ENCODE assay signal across 1 cellular context in genomic region chr9:122124048-122124447, GRCh38.
TF ChIP-seq lines count a peak whose summit lies in the region.

No MANE protein-coding gene starts in this region.

TF ChIP-seq in H1, 55 proteins besides CTCF, POLR2A, EP300 and RAD21:
- TF ChIP-seq SRF (IDR thresholded peaks at IDR 0.05; ENCODE audit: low read depth, low read length): no peak
- no peak for TF ChIP-seq POLR2AphosphoS5 (IDR thresholded peaks at IDR 0.05; ENCODE audit: low read depth, low read length)
- TF ChIP-seq FOSL1 (IDR thresholded peaks at IDR 0.05; ENCODE audit: insufficient read depth, low read depth, low read length): no peak
- no peak for TF ChIP-seq BACH1 (IDR thresholded peaks at IDR 0.05; ENCODE audit: low read length)
- TF ChIP-seq SP1 (IDR thresholded peaks at IDR 0.05; ENCODE audit: low read depth, low read length): no peak
- TF ChIP-seq CEBPB (IDR thresholded peaks at IDR 0.05; ENCODE audit: low read depth, low read length): no peak
- no peak for TF ChIP-seq HDAC2 (IDR thresholded peaks at IDR 0.05; ENCODE audit: borderline replicate concordance in 1 of 2, low read depth in 2 of 2, low read length in 2 of 2)
- TF ChIP-seq NANOG (IDR thresholded peaks at IDR 0.05; ENCODE audit: insufficient read depth, low read depth, low read length, poor library complexity, severe bottlenecking): no peak
- TF ChIP-seq SUZ12 (IDR thresholded peaks at IDR 0.05; ENCODE audit: low read length): no peak
- no peak for TF ChIP-seq TBP (IDR thresholded peaks at IDR 0.05; ENCODE audit: low read depth, low read length)
- no peak for TF ChIP-seq SP4 (IDR thresholded peaks at IDR 0.05; ENCODE audit: low read length)
- TF ChIP-seq USF2 (IDR thresholded peaks at IDR 0.05; ENCODE audit: low read length): no peak
- TF ChIP-seq SIRT6 (IDR thresholded peaks at IDR 0.05; ENCODE audit: low read length): no peak
- TF ChIP-seq TEAD4 (IDR thresholded peaks at IDR 0.05; ENCODE audit: low read depth, low read length): no peak
- no peak for TF ChIP-seq TAF7 (optimal IDR thresholded peaks at IDR 0.05; ENCODE audit: borderline replicate concordance, low read depth, low read length)
- TF ChIP-seq SIN3A (conservative IDR thresholded peaks at IDR 0.05 in 1 of 2, IDR thresholded peaks at IDR 0.05 in 1 of 2; ENCODE audit: low read depth in 1 of 2, low read length in 2 of 2): no peak
- no peak for TF ChIP-seq E2F6 (IDR thresholded peaks at IDR 0.05)
